Comparison of ENCODE assay signal across 8 cellular contexts in genomic region chr15:44195151-44195740, GRCh38. TPM values are rescaled to one million over a fixed set of nuclear protein-coding genes. Genes with fewer than 3 reads are reported as not detected.
DNase-seq lines count a peak whose midpoint lies in the region; ATAC-seq and TF ChIP-seq lines count a peak whose summit lies in the region.

Gene FRMD5 (minus strand): TSS chr15:44195271.

- H2AFZ ChIP-seq in parathyroid adenoma: peak within 1 kb of the TSS; percentile 89

- H3K4me3 ChIP-seq in adrenal gland (peak within 1 kb of the TSS in 3 of 4 donors; percentile 42 to 68 (median 66)), heart left ventricle (peak within 1 kb of the TSS; percentile 38 to 86 (median 58)), parathyroid adenoma (ENCODE audit: low read depth, low read length) (peak within 1 kb of the TSS; percentile 62), thyroid gland (replicated peaks in 1 of 3) (peak within 1 kb of the TSS in 2 of 3 donors; percentile 24 to 46)

- no peaks in the 10 kb centered on the region for H3K9me3 ChIP-seq in adrenal gland (replicated peaks in 1 of 3)
- no peaks in the 10 kb centered on the region for H3K9me3 ChIP-seq in heart left ventricle
- no peaks in the 10 kb centered on the region for H3K9me3 ChIP-seq in parathyroid adenoma (ENCODE audit: control insufficient read depth, low read length)
- no peaks in the 10 kb centered on the region for H3K9me3 ChIP-seq in thyroid gland

- H3K79me2 ChIP-seq in parathyroid adenoma: no peaks in the 10 kb centered on the region

- H3K9ac ChIP-seq in parathyroid adenoma: no peak within 1 kb of the TSS

- peaks cover 3 to 12% of the 10 kb centered on the region in 2 donors for H3K4me1 ChIP-seq in adrenal gland (replicated peaks in 1 of 2)
- H3K4me1 ChIP-seq in heart left ventricle: peaks cover 0 to 27% (median 9%) of the 10 kb centered on the region in 12 donors
- H3K4me1 ChIP-seq in parathyroid adenoma: no peaks in the 10 kb centered on the region
- peaks cover 4 to 21% of the 10 kb centered on the region in 2 donors for H3K4me1 ChIP-seq in thyroid gland

- peak within 1 kb of the TSS; percentile 93 for H3K4me2 ChIP-seq in parathyroid adenoma (ENCODE audit: low read length)

- peak; percentile 58 to 93 for TF ChIP-seq POLR2A in adrenal gland (IDR thresholded peaks at IDR 0.05)
- TF ChIP-seq POLR2A in heart left ventricle (IDR thresholded peaks at IDR 0.05): no peak
- TF ChIP-seq POLR2A in thyroid gland (IDR thresholded peaks at IDR 0.05): peak in 1 of 2 donors; percentile 25

- TF ChIP-seq CTCF in adrenal gland (IDR thresholded peaks at IDR 0.05) (peak in 5 of 6 experiments; percentile 34 to 59 (median 44)), heart left ventricle (IDR thresholded peaks at IDR 0.05) (peak in 5 of 12 donors; percentile 23 to 44 (median 31)), parathyroid adenoma (IDR thresholded peaks at IDR 0.05) (peak; percentile 21), thyroid gland (IDR thresholded peaks at IDR 0.05) (peak in 3 of 6 experiments; percentile 30 to 50 (median 38))

- WGBS in adrenal gland, 4 donors: 0 to 5% (median 1%) methylated on average over 17 to 43 of the region's 43 CpGs
- WGBS in heart left ventricle, 4 donors: 1 to 3% (median 2%) methylated on average over 31 to 43 of the region's 43 CpGs
- 1% methylated on average over 34 to 43 of the region's 43 CpGs for WGBS in thyroid gland, 2 donors

- CTCF ChIA-PET in HEK293T (lab: Yijun Ruan, JAX): no interaction called here

- intact Hi-C loops in adrenal gland (cut with DNase I): no loop called here
- intact Hi-C loops in heart left ventricle (cut with DNase I): no loop called here
- intact Hi-C loops in thyroid gland (cut with DNase I): no loop called here

- H3K27me3 ChIP-seq in adrenal gland (no peaks in the 10 kb centered on the region), heart left ventricle (peaks cover 5 to 71% (median 30%) of the 10 kb centered on the region in 9 donors), parathyroid adenoma (ENCODE audit: control insufficient read depth, insufficient read depth, low read length) (no peaks in the 10 kb centered on the region), thyroid gland (no peaks in the 10 kb centered on the region)

- peak; percentile 98 to 100 (median 99) for ATAC-seq in heart left ventricle

- H3K36me3 ChIP-seq in adrenal gland (replicated peaks in 1 of 2) (no peaks in the 10 kb centered on the region), heart left ventricle (no peaks in the 10 kb centered on the region), parathyroid adenoma (ENCODE audit: control insufficient read depth, insufficient read depth, low read length) (no peaks in the 10 kb centered on the region), thyroid gland (no peaks in the 10 kb centered on the region)

- DNase-seq in GM04503 (ENCODE audit: low read depth): peak; percentile 85
- DNase-seq in HEK293T (ENCODE audit: extremely low spot score): peak; percentile 89
- DNase-seq in NCI-H1092 (lab: John Stamatoyannopoulos, UW): peak; percentile 93
- peak; percentile 78 for DNase-seq in T follicular helper cell (ENCODE audit: low read depth)
- peak; percentile 92 to 97 (median 94) for DNase-seq in adrenal gland
- DNase-seq in heart left ventricle: peak; percentile 78 to 90 (median 82)
- peak; percentile 90 for DNase-seq in thyroid gland

- POLR2A ChIA-PET in HEK293T (lab: Yijun Ruan, JAX): interaction anchor here (1.2 kb wide), 1 partner anchor 16 kb away, joined by 4 read pairs; no protein-coding TSS in a partner anchor

- H3K27ac ChIP-seq in adrenal gland (peak within 1 kb of the TSS; percentile 65 to 90 (median 76)), heart left ventricle (peak within 1 kb of the TSS in 4 of 12 donors; percentile 3 to 60 (median 28)), parathyroid adenoma (peak within 1 kb of the TSS; percentile 39), thyroid gland (no peak within 1 kb of the TSS)

TF ChIP-seq in HEK293T, 16 proteins besides CTCF, POLR2A, EP300 and RAD21:
- peak; percentile 91 for TF ChIP-seq L3MBTL2 (conservative IDR thresholded peaks at IDR 0.05)
- peak; percentile 100 for TF ChIP-seq PKNOX1 (IDR thresholded peaks at IDR 0.05)
- no peak for TF ChIP-seq BHLHE40 (IDR thresholded peaks at IDR 0.05; ENCODE audit: borderline replicate concordance)
- TF ChIP-seq ARNT (IDR thresholded peaks at IDR 0.05): no peak
- no peak for TF ChIP-seq ELF4 (IDR thresholded peaks at IDR 0.05)
TF ChIP-seq in HEK293T: peak in this region for 2.

RNA-seq across cellular contexts. Expression of gene FRMD5, which starts in this region (rescaled TPM):
- total RNA-seq in adrenal gland (10 to 100 TPM in 5 of 8 donors, 1 to 10 TPM in 3; 5.6 to 36.7 (median 12.1) TPM), heart left ventricle (100 to 1,000 TPM in 1 of 9 donors, 10 to 100 TPM in 8; 35.4 to 110 (median 70.0) TPM), thyroid gland (under 1 TPM in 3 of 4 donors, not detected in 1; 0.24 to 0.94 (median 0.67) TPM)
- polyA plus RNA-seq in adrenal gland (10 to 100 TPM in 1 of 3 donors, 1 to 10 TPM in 2; 2.9 to 49.4 (median 4.1) TPM), heart left ventricle (10 to 100 TPM; 12.5 to 13.3 TPM)

Comparison
In these comparisons a context has a peak if more than half of its experiments do, and no peak if none do; other contexts are left out.
1. Peak in DNase-seq and H3K4me3 ChIP-seq in thyroid gland; RNA of the gene not detected or under 1 TPM.
2. H3K27ac ChIP-seq: peak in adrenal gland (5 of 5) and parathyroid adenoma (single experiment); none in thyroid gland (0 of 3).
3. POLR2A ChIP-seq: peak in adrenal gland (2 of 2); none in heart left ventricle (0 of 2).
4. Peak in every context shown above with its lines, with median percentiles within 50 percentile points of each other: DNase-seq and H3K4me3 ChIP-seq.